Comparison of ENCODE assay signal across 11 cellular contexts in the genomic region with DNA sequence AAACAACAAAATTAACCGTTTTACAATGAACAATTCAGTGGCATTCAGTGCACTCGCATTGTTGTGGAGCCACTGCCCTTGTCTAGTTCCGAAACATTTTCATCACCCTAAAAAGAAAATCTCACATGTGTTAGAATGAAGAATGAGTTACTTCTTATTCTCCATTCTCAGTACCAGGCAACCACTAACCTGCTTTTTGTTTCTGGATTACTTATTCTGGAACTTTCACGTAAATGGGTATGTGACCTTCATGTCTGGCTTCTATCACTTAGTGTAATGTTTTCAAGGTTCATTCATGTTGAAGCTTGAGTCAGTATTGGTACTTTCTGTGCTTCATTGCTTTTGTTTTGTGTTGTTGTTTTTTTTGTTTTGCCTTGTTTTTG. TPM values are rescaled to one million over a fixed set of nuclear protein-coding genes. Genes with fewer than 3 reads are reported as not detected.
DNase-seq lines count a peak whose midpoint lies in the region; ATAC-seq and TF ChIP-seq lines count a peak whose summit lies in the region.
"Had no signal": no experiment of that assay in that cellular context is flagged by ENCODE, and none has a peak within 500 bp of the region (broad histone marks: within the 10 kb centered on the region; RNA-seq: fewer than 3 reads in every experiment).

No MANE protein-coding gene starts in this region.

- H3K27me3 ChIP-seq in GM06990 (replicated peaks; ENCODE audit: control insufficient read depth, insufficient read depth, low read length): no peaks in the 10 kb centered on the region
- peaks cover 0 to 2% (median 0%) of the 10 kb centered on the region in 3 experiments for H3K27me3 ChIP-seq in neuronal stem cell (ENCODE audit: control insufficient read depth in 3 of 3, insufficient read depth in 3 of 3, low read depth in 1 of 3, low read length in 3 of 3)
- no peaks in the 10 kb centered on the region for H3K27me3 ChIP-seq in mesendoderm (ENCODE audit: insufficient read depth, low read length, poor library complexity)
- H3K27me3 ChIP-seq: hepatocyte had no signal

- peaks cover 0 to 2% of the 10 kb centered on the region in 2 donors for H3K4me1 ChIP-seq in neuronal stem cell (ENCODE audit: control insufficient read depth in 2 of 2, insufficient read depth in 1 of 2, low read depth in 1 of 2, low read length in 2 of 2)
- H3K4me1 ChIP-seq in mesendoderm (ENCODE audit: control insufficient read depth, low read depth, low read length): no peaks in the 10 kb centered on the region
- no peaks in the 10 kb centered on the region for H3K4me1 ChIP-seq in mucosa of descending colon (ENCODE audit: low read depth)

- H3K4me3 ChIP-seq in GM06990 (replicated peaks; ENCODE audit: low read depth, low read length) (peak overlapping the region; percentile 4), neuronal stem cell (ENCODE audit: low read length in 2 of 2) (no peak overlapping the region), mesendoderm (ENCODE audit: low read length) (no peak overlapping the region), mucosa of descending colon (no peak overlapping the region)
- H3K4me3 ChIP-seq: GM23248, hepatocyte had no signal

- H3K36me3 ChIP-seq in GM06990 (ENCODE audit: control insufficient read depth, insufficient read depth, low read length): peaks cover 3% of the 10 kb centered on the region; the same call in 1 of the 2 replicates
- H3K36me3 ChIP-seq in neuronal stem cell (replicated peaks in 1 of 2; ENCODE audit: control insufficient read depth in 2 of 2, insufficient read depth in 2 of 2, low read length in 2 of 2): peaks cover 4 to 9% of the 10 kb centered on the region in 2 donors
- H3K36me3 ChIP-seq in mesendoderm (ENCODE audit: control insufficient read depth, insufficient read depth, low read length): no peaks in the 10 kb centered on the region
- no peaks in the 10 kb centered on the region for H3K36me3 ChIP-seq in mucosa of descending colon (ENCODE audit: low read depth)

- no peak overlapping the region for H2BK12ac ChIP-seq in neuronal stem cell (ENCODE audit: low read length)

- H2AFZ ChIP-seq in neuronal stem cell (ENCODE audit: low read length): no peak overlapping the region
- H2AFZ ChIP-seq: GM23248, hepatocyte had no signal

- peak; percentile 66 for ATAC-seq in GM18909 (IDR thresholded peaks at IDR 0.05; ENCODE audit: poor library complexity, unreplicated experiment)
- ATAC-seq in HG02642 (IDR thresholded peaks at IDR 0.05; ENCODE audit: poor library complexity, unreplicated experiment): peak; percentile 59
- ATAC-seq in HG03442 (IDR thresholded peaks at IDR 0.05; ENCODE audit: unreplicated experiment): peak; percentile 49
- ATAC-seq in mucosa of descending colon: no peak

- no peak overlapping the region for H2AK5ac ChIP-seq in neuronal stem cell (ENCODE audit: low read depth, low read length)
- H2AK5ac ChIP-seq in mesendoderm (ENCODE audit: low read length): no peak overlapping the region

- H4K8ac ChIP-seq in neuronal stem cell (ENCODE audit: low read depth, low read length): no peak overlapping the region
- no peak overlapping the region for H4K8ac ChIP-seq in mesendoderm (ENCODE audit: low read depth, low read length)

- peaks cover 0 to 3% of the 10 kb centered on the region in 2 donors for H3K9me3 ChIP-seq in neuronal stem cell (replicated peaks in 1 of 2; ENCODE audit: control insufficient read depth in 2 of 2, insufficient read depth in 1 of 2, low read depth in 1 of 2, low read length in 2 of 2)
- no peaks in the 10 kb centered on the region for H3K9me3 ChIP-seq in mucosa of descending colon

- peaks cover 9% of the 10 kb centered on the region for H3K79me1 ChIP-seq in neuronal stem cell (ENCODE audit: low read depth, low read length)
- peaks cover 8% of the 10 kb centered on the region for H3K79me1 ChIP-seq in mesendoderm (ENCODE audit: low read length)

- no peak overlapping the region for H2BK5ac ChIP-seq in neuronal stem cell (ENCODE audit: low read length)
- H2BK5ac ChIP-seq in mesendoderm (ENCODE audit: low read length): no peak overlapping the region

- peaks cover 83% of the 10 kb centered on the region for H3K79me2 ChIP-seq in mesendoderm (ENCODE audit: control insufficient read depth, insufficient read depth, low read length)

- H3K4me2 ChIP-seq in neuronal stem cell (ENCODE audit: insufficient read depth, low read length, poor library complexity, severe bottlenecking): no peak overlapping the region
- H3K4me2 ChIP-seq in mesendoderm (ENCODE audit: low read length): no peak overlapping the region
- H3K4me2 ChIP-seq: hepatocyte had no signal

- H3K56ac ChIP-seq in mesendoderm (ENCODE audit: low read length): no peak overlapping the region

- intact Hi-C loops in mucosa of descending colon (cut with DNase I, micrococcal nuclease): no loop called here

- no peak overlapping the region for H3K18ac ChIP-seq in neuronal stem cell (ENCODE audit: low read length)
- H3K18ac ChIP-seq in mesendoderm (ENCODE audit: low read length): no peak overlapping the region

- no CpG with 5 or more reads among the region's 4 CpGs for WGBS in neuronal stem cell (ENCODE audit: extremely low coverage in 2 of 2, insufficient read length in 2 of 2, insufficient replicate concordance in 1 of 2), 2 donors
- no CpG with 5 or more reads among the region's 4 CpGs for whole genome bisulfite sequencing in mesendoderm (ENCODE audit: extremely low coverage, insufficient coverage, low lambda C conversion rate)

- no peak overlapping the region for H3K14ac ChIP-seq in neuronal stem cell (ENCODE audit: low read length)

- H3K9ac ChIP-seq in neuronal stem cell (ENCODE audit: low read depth, low read length, poor library complexity): no peak overlapping the region
- H3K9ac ChIP-seq in mesendoderm (ENCODE audit: low read length): no peak overlapping the region
- H3K9ac ChIP-seq: GM23248 had no signal

- DNase-seq in GM06990 (ENCODE audit: extremely low read depth, insufficient read length): peak; percentile 66
- no peak for DNase-seq in neuronal stem cell (ENCODE audit: low spot score)
- DNase-seq in mesendoderm: no peak
- no peak for DNase-seq in mucosa of descending colon
- DNase-seq in SHP77 treated with DMSO at 0.1 percent for 48 hours (lab: John Stamatoyannopoulos, UW): no peak
- DNase-seq: GM23248, NCI-H2029 treated with DMSO at 0.1 percent for 48 hours had no signal

- H3K4ac ChIP-seq in neuronal stem cell (ENCODE audit: low read length): no peak overlapping the region
- H3K4ac ChIP-seq in mesendoderm (ENCODE audit: low read depth, low read length): no peak overlapping the region

- H3K27ac ChIP-seq in neuronal stem cell (replicated peaks; ENCODE audit: low read length) (no peak overlapping the region), mesendoderm (ENCODE audit: low read depth, low read length) (no peak overlapping the region)
- H3K27ac ChIP-seq: GM23248, hepatocyte had no signal

- no peak overlapping the region for H4K5ac ChIP-seq in mesendoderm (ENCODE audit: low read length)

- no peak overlapping the region for H4K91ac ChIP-seq in neuronal stem cell (ENCODE audit: low read depth, low read length, poor library complexity)

- H2BK15ac ChIP-seq in neuronal stem cell (ENCODE audit: low read length) (no peak overlapping the region), mesendoderm (replicated peaks; ENCODE audit: low read depth) (no peak overlapping the region)

- H2BK120ac ChIP-seq in neuronal stem cell (ENCODE audit: low read depth, low read length): no peak overlapping the region
- no peak overlapping the region for H2BK120ac ChIP-seq in mesendoderm (ENCODE audit: low read depth, low read length)

- no peak overlapping the region for H3K23ac ChIP-seq in neuronal stem cell (ENCODE audit: low read depth, low read length, poor library complexity)
- no peak overlapping the region for H3K23ac ChIP-seq in mesendoderm (ENCODE audit: low read length)

- TF ChIP-seq CTCF in GM06990 (IDR thresholded peaks at IDR 0.05; ENCODE audit: insufficient read depth, low read length, poor library complexity, severe bottlenecking) (no peak), mucosa of descending colon (IDR thresholded peaks at IDR 0.05) (no peak)

RNA-seq across cellular contexts. Expression of a gene that starts 15.6 kb away (rescaled TPM):
- polyA plus RNA-seq in neuronal stem cell (2013, experiment 1 of 2): 17.2 TPM
- polyA plus RNA-seq in neuronal stem cell (2013, experiment 2 of 2): 18.0 TPM
- polyA plus RNA-seq in mesendoderm (2013, experiment 1 of 2): 13.9 TPM
- 14.4 TPM for polyA plus RNA-seq in mesendoderm (2013, experiment 2 of 2)
- 10 to 100 TPM; 29.4 to 31.3 (median 29.5) TPM for total RNA-seq in mucosa of descending colon
